ENCODE assay signal across 30 cellular contexts in the genomic region with DNA sequence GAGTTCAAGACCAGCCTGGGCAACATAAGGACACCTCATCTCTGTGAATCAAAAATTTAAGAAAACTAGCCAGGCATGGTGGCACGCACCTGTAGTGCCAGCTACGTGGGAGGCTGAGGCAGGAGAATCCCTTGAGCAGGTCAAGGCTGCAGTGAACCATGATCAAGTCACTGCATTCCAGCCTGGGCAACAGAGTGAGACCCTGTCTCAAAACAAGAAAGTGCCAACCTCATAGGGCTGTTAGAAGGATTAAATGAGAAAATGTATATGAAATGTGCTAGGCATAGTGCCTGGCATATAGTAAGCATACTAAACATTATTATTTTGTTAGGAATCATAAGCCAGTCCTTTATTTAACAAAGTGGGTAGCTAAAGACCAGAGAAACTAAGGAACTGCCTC.
"Had no signal": no experiment of that assay in that cellular context is flagged by ENCODE, and none has a peak within 500 bp of the region (broad histone marks: within the 10 kb centered on the region; RNA-seq: fewer than 3 reads in every experiment).

No MANE protein-coding gene starts in this region.

- H3K27ac ChIP-seq: KMS-11, SJCRH30, SK-N-MC had no signal

- H3K36me3 Mint-ChIP-seq: activated CD4-positive, alpha-beta memory T cell treated with anti-CD3 and anti-CD28 coated beads for 36 hours; activated naive CD4-positive, alpha-beta T cell treated with anti-CD3 and anti-CD28 coated beads, Interleukin-2, amount 50 U/mL, for 72 hours; brain had no signal

- H3K36me3 ChIP-seq: adrenal gland, SJCRH30 had no signal

- H3K9me3 Mint-ChIP-seq: activated CD4-positive, alpha-beta memory T cell treated with anti-CD3 and anti-CD28 coated beads for 36 hours; activated CD4-positive, alpha-beta T cell treated with anti-CD3 and anti-CD28 coated beads, Interleukin-2, amount 10 ng/mL, durations not matched to agents 7 days and 5 days; activated naive CD4-positive, alpha-beta T cell treated with anti-CD3 and anti-CD28 coated beads for 36 hours; activated naive CD4-positive, alpha-beta T cell treated with anti-CD3 and anti-CD28 coated beads, Interleukin-2, amount 50 U/mL, for 72 hours; activated T-cell treated with anti-CD3 and anti-CD28 coated beads, Interleukin-2, amount 50 U/mL, for 4 hours; activated T-helper 1 cell treated with anti-CD3 and anti-CD28 coated beads, Interleukin-12 subunit alpha, Interleukin-12 subunit beta, Interleukin-2, Interleukin-4 antibody, amounts not matched to agents 30 ng/mL and 10 ng/mL and 1 ng/mL, durations not matched to agents 14 hours and 24 hours and 36 hours; T-helper 2 cell treated with Interferon-gamma antibody and Interleukin-4, amounts not matched to agents 5 μg/mL and 100 μg/mL, for 36 hours had no signal

- ATAC-seq: activated CD4-positive, alpha-beta T cell treated with anti-CD3 and anti-CD28 coated beads for 36 hours; activated CD4-positive, CD25-positive, alpha-beta regulatory T cell treated with anti-CD3 and anti-CD28 coated beads, Interleukin-2, amount 50 U/mL, for 24 hours; activated naive CD4-positive, alpha-beta T cell treated with anti-CD3 and anti-CD28 coated beads, Interleukin-2, amount 50 U/mL, for 72 hours; activated T-cell treated with anti-CD3 and anti-CD28 coated beads, Interleukin-2, amount 50 U/mL, for 4 hours; Panc1 had no signal

- H3K9ac ChIP-seq: KMS-11 had no signal

- FAIRE-seq: bronchial epithelial cell, TTC549 had no signal

- H3K4me3 Mint-ChIP-seq: activated T-cell treated with anti-CD3 and anti-CD28 coated beads, Interleukin-2, amount 50 U/mL, for 4 hours had no signal

- DNase-seq: activated CD4-positive, alpha-beta memory T cell treated with anti-CD3 and anti-CD28 coated beads for 36 hours; activated CD4-positive, alpha-beta T cell treated with anti-CD3 and anti-CD28 coated beads for 36 hours; activated CD4-positive, alpha-beta T cell treated with anti-CD3 and anti-CD28 coated beads, Interleukin-2, amount 10 ng/mL, durations not matched to agents 7 days and 5 days; activated CD8-positive, alpha-beta memory T cell treated with anti-CD3 and anti-CD28 coated beads, Interleukin-2, amount 50 U/mL, for 4 hours; activated gamma-delta T cell treated with Interleukin-2 at 50 U/mL for 16 hours; activated naive CD4-positive, alpha-beta T cell treated with anti-CD3 and anti-CD28 coated beads for 36 hours; activated T-cell treated with anti-CD3 and anti-CD28 coated beads for 4 hours; activated T-cell treated with anti-CD3 and anti-CD28 coated beads, Interleukin-2, amount 50 U/mL, for 4 hours; adrenal gland; caudate nucleus; NCI-H1105; NCI-H1417 treated with DMSO at 0.1 percent for 48 hours; NCI-H187 treated with DMSO at 0.1 percent for 48 hours; NCI-H2081; NCI-H2171 treated with DMSO at 0.1 percent for 48 hours; NCI-H2227 treated with DMSO at 0.1 percent for 48 hours; NCI-H446; NCI-H510A treated with DMSO at 0.1 percent for 48 hours; SHP77; SJCRH30 had no signal

- H3K4me3 ChIP-seq: adrenal gland, SJCRH30, SK-N-MC had no signal

- H3K9me3 ChIP-seq: adrenal gland, SJCRH30 had no signal

- H3K27me3 Mint-ChIP-seq: activated CD4-positive, alpha-beta memory T cell treated with anti-CD3 and anti-CD28 coated beads for 36 hours had no signal

- H3K4me2 ChIP-seq: KMS-11 had no signal

- H3K27me3 ChIP-seq: adrenal gland, SJCRH30 had no signal

- H3K27ac Mint-ChIP-seq: activated CD4-positive, alpha-beta memory T cell treated with anti-CD3 and anti-CD28 coated beads for 36 hours; activated CD4-positive, alpha-beta T cell treated with anti-CD3 and anti-CD28 coated beads for 36 hours; activated CD4-positive, alpha-beta T cell treated with anti-CD3 and anti-CD28 coated beads, Interleukin-2, amount 10 ng/mL, durations not matched to agents 7 days and 5 days; activated naive CD4-positive, alpha-beta T cell treated with anti-CD3 and anti-CD28 coated beads for 36 hours; activated T-helper 1 cell treated with anti-CD3 and anti-CD28 coated beads, Interleukin-12 subunit alpha, Interleukin-12 subunit beta, Interleukin-2, Interleukin-4 antibody, amounts not matched to agents 30 ng/mL and 10 ng/mL and 1 ng/mL, durations not matched to agents 14 hours and 24 hours and 36 hours; T-helper 2 cell treated with Interferon-gamma antibody and Interleukin-4, amounts not matched to agents 5 μg/mL and 100 μg/mL, for 36 hours had no signal
